1 cellular context compared by ENCODE assay signal in the genomic region with DNA sequence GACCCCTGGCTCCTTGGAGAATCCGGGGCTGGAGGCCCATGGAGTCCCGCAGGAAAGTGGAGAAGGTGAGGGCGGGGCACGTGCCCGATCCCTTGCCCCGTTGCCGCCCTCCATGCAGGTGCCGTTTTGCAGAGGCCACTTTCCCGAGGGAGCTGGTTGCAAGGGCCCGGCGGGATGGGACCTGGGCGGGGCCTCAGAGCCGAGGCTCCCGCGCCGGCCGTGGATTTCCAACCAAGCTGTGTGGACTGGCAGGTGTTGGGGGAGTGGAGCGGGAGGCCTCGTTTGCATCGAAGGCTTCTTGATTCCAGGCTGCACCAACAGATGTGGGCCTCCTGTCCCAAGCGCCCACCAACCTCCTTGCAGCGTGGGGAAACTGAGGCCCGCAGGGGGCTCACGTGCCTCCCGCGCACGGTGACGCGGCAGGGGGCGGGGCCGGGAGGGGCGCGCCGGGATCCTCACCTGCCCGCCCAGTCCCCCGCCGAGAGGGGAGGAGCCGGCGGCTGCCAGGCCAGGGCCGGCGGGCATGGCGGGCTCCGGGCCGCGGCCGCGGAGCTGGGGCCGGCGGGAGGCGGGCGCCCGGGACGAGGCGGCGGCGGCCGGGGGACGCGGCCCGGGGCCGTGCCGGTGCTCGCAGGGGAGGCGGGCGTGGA.
TF ChIP-seq lines count a peak whose summit lies in the region.

No MANE protein-coding gene starts in this region.

TF ChIP-seq in HEK293, 187 proteins besides CTCF, POLR2A, EP300 and RAD21 (continued from another document):
- TF ChIP-seq, protein P1, sequence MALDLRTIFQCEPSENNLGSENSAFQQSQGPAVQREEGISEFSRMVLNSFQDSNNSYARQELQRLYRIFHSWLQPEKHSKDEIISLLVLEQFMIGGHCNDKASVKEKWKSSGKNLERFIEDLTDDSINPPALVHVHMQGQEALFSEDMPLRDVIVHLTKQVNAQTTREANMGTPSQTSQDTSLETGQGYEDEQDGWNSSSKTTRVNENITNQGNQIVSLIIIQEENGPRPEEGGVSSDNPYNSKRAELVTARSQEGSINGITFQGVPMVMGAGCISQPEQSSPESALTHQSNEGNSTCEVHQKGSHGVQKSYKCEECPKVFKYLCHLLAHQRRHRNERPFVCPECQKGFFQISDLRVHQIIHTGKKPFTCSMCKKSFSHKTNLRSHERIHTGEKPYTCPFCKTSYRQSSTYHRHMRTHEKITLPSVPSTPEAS (tag by site-specific recombination; IDR thresholded peaks at IDR 0.05): no peak
- TF ChIP-seq ZEB2 (tag by site-specific recombination; IDR thresholded peaks at IDR 0.05) (peak; percentile 54), ZBTB48 (tag by site-specific recombination; IDR thresholded peaks at IDR 0.05) (peak; percentile 83), ZNF112 (tag by site-specific recombination; IDR thresholded peaks at IDR 0.05) (no peak), SALL2 (tag by site-specific recombination; IDR thresholded peaks at IDR 0.05; ENCODE audit: borderline replicate concordance) (no peak), ZNF692 (tag by site-specific recombination; IDR thresholded peaks at IDR 0.05) (no peak), ZNF302 (tag by site-specific recombination; IDR thresholded peaks at IDR 0.05; ENCODE audit: low read depth) (no peak), KLF8 (tag by site-specific recombination; IDR thresholded peaks at IDR 0.05) (peak; percentile 46; the same call in 1 of the 2 replicates), ZIC2 (tag by site-specific recombination; IDR thresholded peaks at IDR 0.05) (peak; percentile 17; the same call in 1 of the 2 replicates), TCF7L2 (IDR thresholded peaks at IDR 0.05; ENCODE audit: borderline replicate concordance, low read depth, low read length) (no peak), SP2 (tag by site-specific recombination; IDR thresholded peaks at IDR 0.05) (peak; percentile 44), ZNF610 (tag by site-specific recombination; IDR thresholded peaks at IDR 0.05; ENCODE audit: borderline replicate concordance) (peak; percentile 45; the same call in 1 of the 2 replicates), KLF1 (tag by site-specific recombination; IDR thresholded peaks at IDR 0.05) (peak; percentile 64), ZNF341 (tag by site-specific recombination; IDR thresholded peaks at IDR 0.05; ENCODE audit: low read depth) (no peak), ZNF785 (tag by site-specific recombination; IDR thresholded peaks at IDR 0.05) (no peak), KLF7 (tag by site-specific recombination; IDR thresholded peaks at IDR 0.05; ENCODE audit: borderline replicate concordance) (no peak), ZNF707 (tag by site-specific recombination; IDR thresholded peaks at IDR 0.05) (no peak), GLIS2 (tag by site-specific recombination; IDR thresholded peaks at IDR 0.05) (peak; percentile 67), ZBTB8A (tag by site-specific recombination; IDR thresholded peaks at IDR 0.05) (peak; percentile 49), ZFP3 (tag by site-specific recombination; IDR thresholded peaks at IDR 0.05; ENCODE audit: low read depth) (no peak), WT1 (tag by site-specific recombination; IDR thresholded peaks at IDR 0.05) (0 out of 2 replicates have a peak, but pooled peaks have one; percentile 10), KLF9 (tag by site-specific recombination; IDR thresholded peaks at IDR 0.05; ENCODE audit: low read depth) (peak; percentile 85), ZBTB20 (tag by site-specific recombination; IDR thresholded peaks at IDR 0.05) (peak; percentile 16; the same call in 1 of the 2 replicates), ZNF776 (tag by site-specific recombination; IDR thresholded peaks at IDR 0.05; ENCODE audit: borderline replicate concordance) (no peak), ZNF335 (tag by site-specific recombination; conservative IDR thresholded peaks at IDR 0.05) (peak; percentile 37; the same call in 1 of the 2 replicates), ZNF501 (tag by site-specific recombination; IDR thresholded peaks at IDR 0.05) (no peak), ZNF2 (tag by site-specific recombination; IDR thresholded peaks at IDR 0.05) (no peak), ZXDB (tag by site-specific recombination; IDR thresholded peaks at IDR 0.05) (peak; percentile 48; the same call in 1 of the 2 replicates), ZBTB49 (tag by site-specific recombination; IDR thresholded peaks at IDR 0.05; ENCODE audit: low read depth) (no peak), ZNF561 (tag by site-specific recombination; IDR thresholded peaks at IDR 0.05; ENCODE audit: borderline replicate concordance) (no peak)
- TF ChIP-seq, protein P2, sequence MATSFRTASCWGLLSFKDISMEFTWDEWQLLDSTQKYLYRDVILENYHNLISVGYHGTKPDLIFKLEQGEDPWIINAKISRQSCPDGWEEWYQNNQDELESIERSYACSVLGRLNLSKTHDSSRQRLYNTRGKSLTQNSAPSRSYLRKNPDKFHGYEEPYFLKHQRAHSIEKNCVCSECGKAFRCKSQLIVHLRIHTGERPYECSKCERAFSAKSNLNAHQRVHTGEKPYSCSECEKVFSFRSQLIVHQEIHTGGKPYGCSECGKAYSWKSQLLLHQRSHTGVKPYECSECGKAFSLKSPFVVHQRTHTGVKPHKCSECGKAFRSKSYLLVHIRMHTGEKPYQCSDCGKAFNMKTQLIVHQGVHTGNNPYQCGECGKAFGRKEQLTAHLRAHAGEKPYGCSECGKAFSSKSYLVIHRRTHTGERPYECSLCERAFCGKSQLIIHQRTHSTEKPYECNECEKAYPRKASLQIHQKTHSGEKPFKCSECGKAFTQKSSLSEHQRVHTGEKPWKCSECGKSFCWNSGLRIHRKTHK (tag by site-specific recombination; IDR thresholded peaks at IDR 0.05): no peak
- TF ChIP-seq, protein P3, sequence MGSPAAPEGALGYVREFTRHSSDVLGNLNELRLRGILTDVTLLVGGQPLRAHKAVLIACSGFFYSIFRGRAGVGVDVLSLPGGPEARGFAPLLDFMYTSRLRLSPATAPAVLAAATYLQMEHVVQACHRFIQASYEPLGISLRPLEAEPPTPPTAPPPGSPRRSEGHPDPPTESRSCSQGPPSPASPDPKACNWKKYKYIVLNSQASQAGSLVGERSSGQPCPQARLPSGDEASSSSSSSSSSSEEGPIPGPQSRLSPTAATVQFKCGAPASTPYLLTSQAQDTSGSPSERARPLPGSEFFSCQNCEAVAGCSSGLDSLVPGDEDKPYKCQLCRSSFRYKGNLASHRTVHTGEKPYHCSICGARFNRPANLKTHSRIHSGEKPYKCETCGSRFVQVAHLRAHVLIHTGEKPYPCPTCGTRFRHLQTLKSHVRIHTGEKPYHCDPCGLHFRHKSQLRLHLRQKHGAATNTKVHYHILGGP (tag by site-specific recombination; IDR thresholded peaks at IDR 0.05): no peak
- TF ChIP-seq, protein P4, sequence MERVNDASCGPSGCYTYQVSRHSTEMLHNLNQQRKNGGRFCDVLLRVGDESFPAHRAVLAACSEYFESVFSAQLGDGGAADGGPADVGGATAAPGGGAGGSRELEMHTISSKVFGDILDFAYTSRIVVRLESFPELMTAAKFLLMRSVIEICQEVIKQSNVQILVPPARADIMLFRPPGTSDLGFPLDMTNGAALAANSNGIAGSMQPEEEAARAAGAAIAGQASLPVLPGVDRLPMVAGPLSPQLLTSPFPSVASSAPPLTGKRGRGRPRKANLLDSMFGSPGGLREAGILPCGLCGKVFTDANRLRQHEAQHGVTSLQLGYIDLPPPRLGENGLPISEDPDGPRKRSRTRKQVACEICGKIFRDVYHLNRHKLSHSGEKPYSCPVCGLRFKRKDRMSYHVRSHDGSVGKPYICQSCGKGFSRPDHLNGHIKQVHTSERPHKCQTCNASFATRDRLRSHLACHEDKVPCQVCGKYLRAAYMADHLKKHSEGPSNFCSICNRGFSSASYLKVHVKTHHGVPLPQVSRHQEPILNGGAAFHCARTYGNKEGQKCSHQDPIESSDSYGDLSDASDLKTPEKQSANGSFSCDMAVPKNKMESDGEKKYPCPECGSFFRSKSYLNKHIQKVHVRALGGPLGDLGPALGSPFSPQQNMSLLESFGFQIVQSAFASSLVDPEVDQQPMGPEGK (tag by site-specific recombination; IDR thresholded peaks at IDR 0.05): peak; percentile 51; the same call in 1 of the 2 replicates
- TF ChIP-seq, protein P5, sequence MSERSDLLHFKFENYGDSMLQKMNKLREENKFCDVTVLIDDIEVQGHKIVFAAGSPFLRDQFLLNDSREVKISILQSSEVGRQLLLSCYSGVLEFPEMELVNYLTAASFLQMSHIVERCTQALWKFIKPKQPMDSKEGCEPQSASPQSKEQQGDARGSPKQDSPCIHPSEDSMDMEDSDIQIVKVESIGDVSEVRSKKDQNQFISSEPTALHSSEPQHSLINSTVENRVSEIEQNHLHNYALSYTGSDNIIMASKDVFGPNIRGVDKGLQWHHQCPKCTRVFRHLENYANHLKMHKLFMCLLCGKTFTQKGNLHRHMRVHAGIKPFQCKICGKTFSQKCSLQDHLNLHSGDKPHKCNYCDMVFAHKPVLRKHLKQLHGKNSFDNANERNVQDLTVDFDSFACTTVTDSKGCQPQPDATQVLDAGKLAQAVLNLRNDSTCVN (tag by site-specific recombination; optimal IDR thresholded peaks at IDR 0.05): peak; percentile 59
TF ChIP-seq in HEK293: peak in this region for 21.
